In the genomic region with DNA sequence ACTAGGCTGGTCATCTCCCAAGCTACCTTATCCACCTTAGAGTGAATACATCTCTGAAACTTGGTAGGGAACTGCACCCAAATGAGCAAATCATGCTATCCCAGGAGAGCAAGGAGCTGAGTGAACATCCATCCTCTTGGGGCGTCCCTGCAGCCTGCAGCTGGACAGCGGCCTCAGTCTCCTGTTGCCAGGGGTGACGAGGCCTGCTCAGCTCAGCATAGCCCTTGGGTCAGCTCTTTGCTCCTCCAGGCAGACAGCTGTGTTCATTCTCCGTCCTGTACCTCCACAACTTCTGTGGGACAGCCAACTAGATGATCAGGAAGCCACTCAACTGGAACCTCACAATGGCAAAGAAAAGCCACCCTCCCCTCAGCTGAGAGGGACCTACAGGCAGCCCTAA, we compare ENCODE assay signal across 24 cellular contexts.
DNase-seq lines count a peak whose midpoint lies in the region; ATAC-seq and TF ChIP-seq lines count a peak whose summit lies in the region.
"Had no signal": no experiment of that assay in that cellular context is flagged by ENCODE, and none has a peak within 500 bp of the region (broad histone marks: within the 10 kb centered on the region; RNA-seq: fewer than 3 reads in every experiment).

No MANE protein-coding gene starts in this region.

- TF ChIP-seq EP300 in Ishikawa (IDR thresholded peaks at IDR 0.05; ENCODE audit: borderline replicate concordance) = no peak

- H3K4me3 ChIP-seq in right cardiac atrium (ENCODE audit: low read length) = no peak overlapping the region

- H3K27ac ChIP-seq in right cardiac atrium (ENCODE audit: low read length) = no peak overlapping the region
- H3K27ac ChIP-seq: KMS-11 had no signal

- peak overlapping the region; percentile 16 for H3K27ac Mint-ChIP-seq in progenitor cell of endocrine pancreas

- peak; percentile 65 for DNase-seq in Right ventricle myocardium inferior (ENCODE audit: missing footprints)
- DNase-seq in right cardiac atrium = no peak
- DNase-seq in left kidney (ENCODE audit: low read depth, low spot score) = peak; percentile 77
- no peak for DNase-seq in progenitor cell of endocrine pancreas (ENCODE audit: low spot score, unreplicated experiment)
- no peak for DNase-seq in NAMALWA (ENCODE audit: low spot score)
- no peak for DNase-seq in anterior cingulate cortex (lab: John Stamatoyannopoulos, UW)
- DNase-seq in activated T-cell treated with anti-CD3 and anti-CD28 coated beads for 4 hours = no peak
- DNase-seq: 8988T, ACHN, BE2C, DMS79 treated with DMSO at 0.1 percent for 48 hours, GF-D8, NCI-H1092, NCI-H1417 treated with DMSO at 0.1 percent for 48 hours, NCI-H2081, NCI-H2227 treated with DMSO at 0.1 percent for 48 hours, NCI-H526 treated with DMSO at 0.1 percent for 48 hours, RPMI8226, SHP77 treated with DMSO at 0.1 percent for 48 hours had no signal

- no peak for TF ChIP-seq CTCF in progenitor cell of endocrine pancreas (IDR thresholded peaks at IDR 0.05; ENCODE audit: unreplicated experiment)

- intact Hi-C loops in Right ventricle myocardium inferior (cut with DNase I) (no loop called here), right cardiac atrium (cut with DNase I) (no loop called here)

- no peak overlapping the region for H3K4me3 Mint-ChIP-seq in progenitor cell of endocrine pancreas (ENCODE audit: low read depth)
- H3K4me3 Mint-ChIP-seq: CD14-positive monocyte; CD8-positive, alpha-beta memory T cell had no signal

- peaks cover 7% of the 10 kb centered on the region for H3K4me1 Mint-ChIP-seq in progenitor cell of endocrine pancreas (ENCODE audit: low read depth)

- no peaks in the 10 kb centered on the region for H3K9me3 Mint-ChIP-seq in progenitor cell of endocrine pancreas (ENCODE audit: low read depth)
- H3K9me3 Mint-ChIP-seq: CD14-positive monocyte; CD8-positive, alpha-beta memory T cell had no signal

- H3K4me1 ChIP-seq in right cardiac atrium (ENCODE audit: control insufficient read depth, insufficient read depth, low read length) = peaks cover 12% of the 10 kb centered on the region
- H3K4me1 ChIP-seq: BE2C had no signal

- WGBS in right cardiac atrium = 72% methylated on average over 4 of the region's 4 CpGs

- no peaks in the 10 kb centered on the region for H3K9me3 ChIP-seq in right cardiac atrium (ENCODE audit: control insufficient read depth, low read length)
- H3K9me3 ChIP-seq: BE2C had no signal

- no peaks in the 10 kb centered on the region for H3K36me3 Mint-ChIP-seq in progenitor cell of endocrine pancreas (ENCODE audit: insufficient read depth)

- TF ChIP-seq RAD21 in Ishikawa (IDR thresholded peaks at IDR 0.05; ENCODE audit: low read depth) = no peak

- ATAC-seq in Right ventricle myocardium inferior (peak; percentile 60), right cardiac atrium (no peak)
- ATAC-seq: HCT116 had no signal

- H3K27me3 Mint-ChIP-seq in progenitor cell of endocrine pancreas = no peaks in the 10 kb centered on the region
- H3K27me3 Mint-ChIP-seq: CD8-positive, alpha-beta memory T cell had no signal

- no peaks in the 10 kb centered on the region for H3K27me3 ChIP-seq in right cardiac atrium (ENCODE audit: control insufficient read depth, insufficient read depth)
- H3K27me3 ChIP-seq: BE2C had no signal

TF ChIP-seq in Ishikawa, 13 proteins besides CTCF, POLR2A, EP300 and RAD21:
- TF ChIP-seq MAX (IDR thresholded peaks at IDR 0.05) (no peak), TCF12 (IDR thresholded peaks at IDR 0.05; ENCODE audit: low read depth) (no peak)
- TF ChIP-seq, protein P1, sequence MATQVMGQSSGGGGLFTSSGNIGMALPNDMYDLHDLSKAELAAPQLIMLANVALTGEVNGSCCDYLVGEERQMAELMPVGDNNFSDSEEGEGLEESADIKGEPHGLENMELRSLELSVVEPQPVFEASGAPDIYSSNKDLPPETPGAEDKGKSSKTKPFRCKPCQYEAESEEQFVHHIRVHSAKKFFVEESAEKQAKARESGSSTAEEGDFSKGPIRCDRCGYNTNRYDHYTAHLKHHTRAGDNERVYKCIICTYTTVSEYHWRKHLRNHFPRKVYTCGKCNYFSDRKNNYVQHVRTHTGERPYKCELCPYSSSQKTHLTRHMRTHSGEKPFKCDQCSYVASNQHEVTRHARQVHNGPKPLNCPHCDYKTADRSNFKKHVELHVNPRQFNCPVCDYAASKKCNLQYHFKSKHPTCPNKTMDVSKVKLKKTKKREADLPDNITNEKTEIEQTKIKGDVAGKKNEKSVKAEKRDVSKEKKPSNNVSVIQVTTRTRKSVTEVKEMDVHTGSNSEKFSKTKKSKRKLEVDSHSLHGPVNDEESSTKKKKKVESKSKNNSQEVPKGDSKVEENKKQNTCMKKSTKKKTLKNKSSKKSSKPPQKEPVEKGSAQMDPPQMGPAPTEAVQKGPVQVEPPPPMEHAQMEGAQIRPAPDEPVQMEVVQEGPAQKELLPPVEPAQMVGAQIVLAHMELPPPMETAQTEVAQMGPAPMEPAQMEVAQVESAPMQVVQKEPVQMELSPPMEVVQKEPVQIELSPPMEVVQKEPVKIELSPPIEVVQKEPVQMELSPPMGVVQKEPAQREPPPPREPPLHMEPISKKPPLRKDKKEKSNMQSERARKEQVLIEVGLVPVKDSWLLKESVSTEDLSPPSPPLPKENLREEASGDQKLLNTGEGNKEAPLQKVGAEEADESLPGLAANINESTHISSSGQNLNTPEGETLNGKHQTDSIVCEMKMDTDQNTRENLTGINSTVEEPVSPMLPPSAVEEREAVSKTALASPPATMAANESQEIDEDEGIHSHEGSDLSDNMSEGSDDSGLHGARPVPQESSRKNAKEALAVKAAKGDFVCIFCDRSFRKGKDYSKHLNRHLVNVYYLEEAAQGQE (IDR thresholded peaks at IDR 0.05; ENCODE audit: low read depth) = peak; percentile 26; the same call in 1 of the 2 replicates

Comparison
In these comparisons a context has a peak if more than half of its experiments do, and no peak if none do; other contexts are left out.
1. DNase-seq: peak in Right ventricle myocardium inferior (single experiment) and left kidney (single experiment); none in right cardiac atrium (0 of 3), progenitor cell of endocrine pancreas (single experiment), NAMALWA (single experiment), anterior cingulate cortex (0 of 58) and activated T-cell treated with anti-CD3 and anti-CD28 coated beads for 4 hours (single experiment).